In genomic region chr15:73792429-73792828, GRCh38 we compare ENCODE assay signal across 1 cellular context.
TF ChIP-seq lines count a peak whose summit lies in the region.

No MANE protein-coding gene starts in this region.

TF ChIP-seq in GM23338, 12 proteins besides CTCF, POLR2A, EP300 and RAD21 (continued from another document):
- TF ChIP-seq ZNF462 (CRISPR knock-in tag; IDR thresholded peaks at IDR 0.05): no peak
- no peak for TF ChIP-seq STAT1 (IDR thresholded peaks at IDR 0.05; ENCODE audit: unreplicated experiment)
- TF ChIP-seq NANOG (IDR thresholded peaks at IDR 0.05; ENCODE audit: borderline replicate concordance): no peak
- TF ChIP-seq REST (IDR thresholded peaks at IDR 0.05; ENCODE audit: unreplicated experiment): no peak
